In genomic region chr19:36113425-36113824, GRCh38 we compare ENCODE assay signal across 8 cellular contexts. TPM values are rescaled to one million over a fixed set of nuclear protein-coding genes. Genes with fewer than 3 reads are reported as not detected.
A peak's percentile ranks its signal among the peaks of the same experiment; 100 is the strongest.
DNase-seq lines count a peak whose midpoint lies in the region; ATAC-seq and TF ChIP-seq lines count a peak whose summit lies in the region.

No MANE protein-coding gene starts in this region.

- peak overlapping the region; percentile 98; the same call in 1 of the 2 replicates for H3K27ac Mint-ChIP-seq in GM23338

- no peaks in the 10 kb centered on the region for H3K9me3 ChIP-seq in SU-DHL-6 (ENCODE audit: insufficient read depth, low read length)
- H3K9me3 ChIP-seq in esophagus squamous epithelium = no peaks in the 10 kb centered on the region

- H3K4me1 ChIP-seq in GM23338 (ENCODE audit: insufficient read depth) = peaks cover 20% of the 10 kb centered on the region
- H3K4me1 ChIP-seq in esophagus squamous epithelium = peaks cover 22 to 37% (median 24%) of the 10 kb centered on the region in 3 donors

- no peak overlapping the region for H2AFZ ChIP-seq in GM23338
- no peak overlapping the region for H2AFZ ChIP-seq in SU-DHL-6 (ENCODE audit: low read depth, low read length, severe bottlenecking)

- DNase-seq in GM23338 (ENCODE audit: low spot score) = no peak
- DNase-seq in esophagus squamous epithelium (lab: John Stamatoyannopoulos, UW) = no peak
- DNase-seq in skeletal muscle cell (ENCODE audit: low read depth) = no peak
- DNase-seq in kidney glomerular epithelial cell (lab: John Stamatoyannopoulos, UW) = no peak
- DNase-seq in HUDEP-2 (lab: John Stamatoyannopoulos, UW; ENCODE audit: unreplicated experiment in 76 of 76) = no peak
- DNase-seq in COR-L47 (lab: John Stamatoyannopoulos, UW) = no peak

- no peaks in the 10 kb centered on the region; the same call in 1 of the 2 replicates for H3K36me3 ChIP-seq in GM23338 (ENCODE audit: insufficient read depth)
- H3K36me3 ChIP-seq in SU-DHL-6 (ENCODE audit: low read length) = no peaks in the 10 kb centered on the region
- H3K36me3 ChIP-seq in esophagus squamous epithelium = peaks cover 4 to 59% (median 6%) of the 10 kb centered on the region in 3 donors

- peaks cover 43% of the 10 kb centered on the region for H3K36me3 Mint-ChIP-seq in GM23338 (ENCODE audit: low read depth)

- ATAC-seq in GM23338 (no peak), HG03108 (IDR thresholded peaks at IDR 0.05; ENCODE audit: unreplicated experiment) (no peak)

- intact Hi-C loops in esophagus squamous epithelium (cut with DNase I) = loop anchor here (10.0 kb wide), 1 partner anchor 59 kb away; the partner anchor contains the start of genes THAP8 and WDR62

- peaks cover 22% of the 10 kb centered on the region for H3K79me2 ChIP-seq in GM23338 (replicated peaks; ENCODE audit: insufficient read depth)
- peaks cover 20% of the 10 kb centered on the region for H3K79me2 ChIP-seq in SU-DHL-6 (ENCODE audit: insufficient read depth, low read length)

- TF ChIP-seq POLR2A in esophagus squamous epithelium (IDR thresholded peaks at IDR 0.05) = no peak

- H3K9ac ChIP-seq in SU-DHL-6 (ENCODE audit: low read length) = peak overlapping the region; percentile 88; the same call in 1 of the 2 replicates

- peak overlapping the region; percentile 99 for H3K4me2 ChIP-seq in GM23338
- peak overlapping the region; percentile 76 for H3K4me2 ChIP-seq in SU-DHL-6 (ENCODE audit: low read depth, low read length, poor library complexity, severe bottlenecking)

- H3K4me1 Mint-ChIP-seq in GM23338 = peaks cover 31% of the 10 kb centered on the region

- H3K9me2 ChIP-seq in GM23338 (ENCODE audit: insufficient read depth) (no peaks in the 10 kb centered on the region), SU-DHL-6 (replicated peaks; ENCODE audit: insufficient read depth, low read length) (no peaks in the 10 kb centered on the region)

- H3K4me3 Mint-ChIP-seq in GM23338 = peak overlapping the region; percentile 99

- H3F3A ChIP-seq in GM23338 (replicated peaks; ENCODE audit: low read depth) = peaks cover 26% of the 10 kb centered on the region
- 0 out of 2 replicates have a peak, but pooled peaks cover 2% of the 10 kb centered on the region for H3F3A ChIP-seq in SU-DHL-6 (ENCODE audit: insufficient read depth)

- H3K27me3 ChIP-seq in GM23338 (ENCODE audit: insufficient read depth) = no peaks in the 10 kb centered on the region
- H3K27me3 ChIP-seq in SU-DHL-6 (ENCODE audit: low read length) = no peaks in the 10 kb centered on the region
- H3K27me3 ChIP-seq in esophagus squamous epithelium = no peaks in the 10 kb centered on the region

- H3K27ac ChIP-seq in GM23338 (ENCODE audit: low read depth) = no peak overlapping the region
- H3K27ac ChIP-seq in SU-DHL-6 (ENCODE audit: low read depth, low read length) = no peak overlapping the region
- peak overlapping the region in 2 of 4 donors; percentile 93 to 96 for H3K27ac ChIP-seq in esophagus squamous epithelium

- peak overlapping the region; percentile 98 for H3K4me3 ChIP-seq in GM23338
- peak overlapping the region; percentile 95 for H3K4me3 ChIP-seq in SU-DHL-6 (ENCODE audit: insufficient read depth, low read length, poor library complexity, severe bottlenecking)
- peak overlapping the region in 3 of 4 donors; percentile 77 to 92 (median 89) for H3K4me3 ChIP-seq in esophagus squamous epithelium
- peak overlapping the region; percentile 90 for H3K4me3 ChIP-seq in skeletal muscle cell (ENCODE audit: low read depth, low read length)

- no peaks in the 10 kb centered on the region; the same call in 2 of the 3 replicates for H3K9me3 Mint-ChIP-seq in GM23338

- TF ChIP-seq CTCF in GM23338 (conservative IDR thresholded peaks at IDR 0.05; ENCODE audit: low read depth in 2 of 2) (no peak), SU-DHL-6 (IDR thresholded peaks at IDR 0.05; ENCODE audit: insufficient read depth, low read length, poor library complexity, severe bottlenecking) (no peak), esophagus squamous epithelium (IDR thresholded peaks at IDR 0.05) (no peak)

- peaks cover 22% of the 10 kb centered on the region for H3K27me3 Mint-ChIP-seq in GM23338 (ENCODE audit: insufficient read depth, low read depth, poor library complexity)

- 93 to 100% methylated on average over 3 to 25 of the region's 34 CpGs for WGBS in esophagus squamous epithelium, 2 donors

- H4K20me1 ChIP-seq in GM23338 (replicated peaks; ENCODE audit: insufficient read depth) (peaks cover 10% of the 10 kb centered on the region; the same call in 1 of the 2 replicates), SU-DHL-6 (ENCODE audit: low read depth, low read length) (no peaks in the 10 kb centered on the region)

TF ChIP-seq in GM23338, 12 proteins besides CTCF, POLR2A, EP300 and RAD21 (continues in another document):
- TF ChIP-seq, protein P1, sequence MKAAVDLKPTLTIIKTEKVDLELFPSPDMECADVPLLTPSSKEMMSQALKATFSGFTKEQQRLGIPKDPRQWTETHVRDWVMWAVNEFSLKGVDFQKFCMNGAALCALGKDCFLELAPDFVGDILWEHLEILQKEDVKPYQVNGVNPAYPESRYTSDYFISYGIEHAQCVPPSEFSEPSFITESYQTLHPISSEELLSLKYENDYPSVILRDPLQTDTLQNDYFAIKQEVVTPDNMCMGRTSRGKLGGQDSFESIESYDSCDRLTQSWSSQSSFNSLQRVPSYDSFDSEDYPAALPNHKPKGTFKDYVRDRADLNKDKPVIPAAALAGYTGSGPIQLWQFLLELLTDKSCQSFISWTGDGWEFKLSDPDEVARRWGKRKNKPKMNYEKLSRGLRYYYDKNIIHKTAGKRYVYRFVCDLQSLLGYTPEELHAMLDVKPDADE (IDR thresholded peaks at IDR 0.05) = no peak
- TF ChIP-seq ZNF114 (CRISPR knock-in tag; IDR thresholded peaks at IDR 0.05) (no peak), STAT1 (IDR thresholded peaks at IDR 0.05; ENCODE audit: unreplicated experiment) (no peak), JUNB (IDR thresholded peaks at IDR 0.05; ENCODE audit: unreplicated experiment) (no peak), EZH2 (IDR thresholded peaks at IDR 0.05; ENCODE audit: low read depth, unreplicated experiment) (no peak)
- TF ChIP-seq, protein P2, sequence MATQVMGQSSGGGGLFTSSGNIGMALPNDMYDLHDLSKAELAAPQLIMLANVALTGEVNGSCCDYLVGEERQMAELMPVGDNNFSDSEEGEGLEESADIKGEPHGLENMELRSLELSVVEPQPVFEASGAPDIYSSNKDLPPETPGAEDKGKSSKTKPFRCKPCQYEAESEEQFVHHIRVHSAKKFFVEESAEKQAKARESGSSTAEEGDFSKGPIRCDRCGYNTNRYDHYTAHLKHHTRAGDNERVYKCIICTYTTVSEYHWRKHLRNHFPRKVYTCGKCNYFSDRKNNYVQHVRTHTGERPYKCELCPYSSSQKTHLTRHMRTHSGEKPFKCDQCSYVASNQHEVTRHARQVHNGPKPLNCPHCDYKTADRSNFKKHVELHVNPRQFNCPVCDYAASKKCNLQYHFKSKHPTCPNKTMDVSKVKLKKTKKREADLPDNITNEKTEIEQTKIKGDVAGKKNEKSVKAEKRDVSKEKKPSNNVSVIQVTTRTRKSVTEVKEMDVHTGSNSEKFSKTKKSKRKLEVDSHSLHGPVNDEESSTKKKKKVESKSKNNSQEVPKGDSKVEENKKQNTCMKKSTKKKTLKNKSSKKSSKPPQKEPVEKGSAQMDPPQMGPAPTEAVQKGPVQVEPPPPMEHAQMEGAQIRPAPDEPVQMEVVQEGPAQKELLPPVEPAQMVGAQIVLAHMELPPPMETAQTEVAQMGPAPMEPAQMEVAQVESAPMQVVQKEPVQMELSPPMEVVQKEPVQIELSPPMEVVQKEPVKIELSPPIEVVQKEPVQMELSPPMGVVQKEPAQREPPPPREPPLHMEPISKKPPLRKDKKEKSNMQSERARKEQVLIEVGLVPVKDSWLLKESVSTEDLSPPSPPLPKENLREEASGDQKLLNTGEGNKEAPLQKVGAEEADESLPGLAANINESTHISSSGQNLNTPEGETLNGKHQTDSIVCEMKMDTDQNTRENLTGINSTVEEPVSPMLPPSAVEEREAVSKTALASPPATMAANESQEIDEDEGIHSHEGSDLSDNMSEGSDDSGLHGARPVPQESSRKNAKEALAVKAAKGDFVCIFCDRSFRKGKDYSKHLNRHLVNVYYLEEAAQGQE (IDR thresholded peaks at IDR 0.05; ENCODE audit: unreplicated experiment) = no peak

RNA-seq across cellular contexts. Expression of gene POLR2I, which starts 1.2 kb away (rescaled TPM):
- total RNA-seq in GM23338 (2014; rRNA removed; shearing (Covaris generic)) = 94.0 and 110 TPM in 2 replicates
- 413 and 427 TPM in 2 replicates for polyA plus RNA-seq in GM23338 (2016; fragmentation: Nextera tagmentation; extraction: Ambion mirVana)
- 10 to 100 TPM; 41.7 to 58.0 (median 47.6) TPM for total RNA-seq in esophagus squamous epithelium

RNA-seq across cellular contexts. Expression of gene TBCB, which starts 1.8 kb away (rescaled TPM):
- total RNA-seq in GM23338 (2014; rRNA removed; shearing (Covaris generic)) = 254 and 275 TPM in 2 replicates
- polyA plus RNA-seq in GM23338 (2016; fragmentation: Nextera tagmentation; extraction: Ambion mirVana) = 277 and 290 TPM in 2 replicates
- total RNA-seq in esophagus squamous epithelium = 100 to 1,000 TPM in 3 of 4 donors, 10 to 100 TPM in 1; 97.9 to 157 (median 117) TPM

RNA-seq across cellular contexts. Expression of gene OVOL3, which starts 2.5 kb away (rescaled TPM):
- total RNA-seq in GM23338 (2014; rRNA removed; shearing (Covaris generic)) = not detected in 2 replicates
- polyA plus RNA-seq in GM23338 (2016; fragmentation: Nextera tagmentation; extraction: Ambion mirVana) = not detected in 2 replicates
- not detected for total RNA-seq in esophagus squamous epithelium

RNA-seq across cellular contexts. Expression of gene CAPNS1, which starts 26.4 kb away (rescaled TPM):
- 112 and 123 TPM in 2 replicates for total RNA-seq in GM23338 (2014; rRNA removed; shearing (Covaris generic))
- 227 and 230 TPM in 2 replicates for polyA plus RNA-seq in GM23338 (2016; fragmentation: Nextera tagmentation; extraction: Ambion mirVana)
- total RNA-seq in esophagus squamous epithelium = 100 to 1,000 TPM; 211 to 284 (median 266) TPM

RNA-seq across cellular contexts. Expression of gene COX7A1, which starts 38.8 kb away (rescaled TPM):
- total RNA-seq in GM23338 (2014; rRNA removed; shearing (Covaris generic)) = 0.52 TPM in 1 of 2 replicates, not detected in the other
- polyA plus RNA-seq in GM23338 (2016; fragmentation: Nextera tagmentation; extraction: Ambion mirVana) = 5.5 and 6.3 TPM in 2 replicates
- 10 to 100 TPM in 1 of 4 donors, 1 to 10 TPM in 3; 2.0 to 15.8 (median 3.1) TPM for total RNA-seq in esophagus squamous epithelium
